ENCODE assay signal across 25 cellular contexts in the genomic region with DNA sequence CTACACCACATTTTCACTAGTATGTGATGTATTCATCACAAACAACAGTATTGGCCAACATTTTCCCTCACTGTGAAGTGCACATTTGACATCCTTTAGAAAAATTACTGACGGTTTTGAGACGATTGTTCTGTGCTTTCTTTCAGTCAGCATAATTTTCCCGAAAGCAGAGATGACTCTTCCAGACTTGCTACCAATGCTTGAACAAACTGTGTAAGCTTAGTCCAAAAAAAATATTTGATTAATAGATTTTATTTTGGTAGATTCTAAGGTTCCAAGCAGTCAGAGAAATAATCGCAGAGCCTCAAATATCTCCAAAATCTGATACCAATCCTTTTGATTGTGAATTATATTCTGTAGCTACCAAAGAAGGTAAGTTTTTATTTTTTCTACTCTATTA.
"Had no signal": no experiment of that assay in that cellular context is flagged by ENCODE, and none has a peak within 500 bp of the region (broad histone marks: within the 10 kb centered on the region; RNA-seq: fewer than 3 reads in every experiment).

No MANE protein-coding gene starts in this region.

- H3K27ac ChIP-seq: colonic mucosa, epithelial cell of prostate, esophagus squamous epithelium, gastrocnemius medialis, heart right ventricle, left ventricle myocardium inferior, lower lobe of right lung had no signal

- H3K4me3 ChIP-seq: colonic mucosa, esophagus squamous epithelium, gastrocnemius medialis, heart right ventricle, left ventricle myocardium inferior, lower lobe of right lung, mucosa of descending colon had no signal

- FAIRE-seq: endometrium, islet of Langerhans, keratinocyte had no signal

- DNase-seq: colonic mucosa; cortex of kidney; effector CD8-positive, alpha-beta T cell; effector memory CD8-positive, alpha-beta T cell; endodermal cell; erythroblast; esophagus squamous epithelium; foreskin fibroblast; foreskin melanocyte; gastrocnemius medialis; glutamatergic neuron; head of caudate nucleus; heart right ventricle; hippocampal formation; left cardiac atrium; left ventricle myocardium inferior; lower lobe of right lung; mesenchymal stem cell; mucosa of descending colon; naive B cell had no signal

- H3K4me1 ChIP-seq: colonic mucosa, gastrocnemius medialis, heart right ventricle, left ventricle myocardium inferior, lower lobe of right lung had no signal

- ATAC-seq: effector memory CD8-positive, alpha-beta T cell; esophagus mucosa; gastrocnemius medialis; heart right ventricle; left cardiac atrium; lower lobe of right lung; mucosa of descending colon had no signal

- H3K9me3 ChIP-seq: colonic mucosa had no signal

- H3K36me3 ChIP-seq: colonic mucosa, esophagus squamous epithelium, gastrocnemius medialis, heart right ventricle, left ventricle myocardium inferior, lower lobe of right lung had no signal

- H3K27me3 ChIP-seq: colonic mucosa, esophagus squamous epithelium, gastrocnemius medialis, heart right ventricle had no signal
